In genomic region chr7:84187813-84188212, GRCh38 we compare ENCODE assay signal across 14 cellular contexts. TPM values are rescaled to one million over a fixed set of nuclear protein-coding genes. Genes with fewer than 3 reads are reported as not detected.
DNase-seq lines count a peak whose midpoint lies in the region; ATAC-seq and TF ChIP-seq lines count a peak whose summit lies in the region.
"Had no signal": no experiment of that assay in that cellular context is flagged by ENCODE, and none has a peak within 500 bp of the region (broad histone marks: within the 10 kb centered on the region; RNA-seq: fewer than 3 reads in every experiment).

No MANE protein-coding gene starts in this region.

- peak overlapping the region; percentile 61; the same call in 1 of the 2 replicates for H3K27ac ChIP-seq in Panc1 (ENCODE audit: low read length)
- H3K27ac ChIP-seq in epithelial cell of prostate, result peak overlapping the region; percentile 82
- peak overlapping the region in 3 of 4 donors; percentile 41 to 85 (median 53) for H3K27ac ChIP-seq in sigmoid colon
- H3K27ac ChIP-seq: thoracic aorta had no signal

- in situ Hi-C loops in Panc1 (cut with HindIII; ENCODE audit: low pct_unique_long_range_greater_than_20kb, low sequenced_read_pairs), result no loop called here

- intact Hi-C loops in Panc1 (cut with micrococcal nuclease; ENCODE audit: unreplicated experiment) (loop anchor here (2.0 kb wide), 2 partner anchors 165 to 211 kb away; no protein-coding TSS in a partner anchor), sigmoid colon (cut with DNase I) (no loop called here), left ventricle myocardium superior (cut with micrococcal nuclease) (loop anchor here (2.0 kb wide), 1 partner anchor 211 kb away; no protein-coding TSS in a partner anchor)

- no peak for TF ChIP-seq POLR2A in sigmoid colon (IDR thresholded peaks at IDR 0.05)

- peaks cover 22% of the 10 kb centered on the region; the same call in 1 of the 2 replicates for H3K4me1 ChIP-seq in Panc1 (ENCODE audit: control insufficient read depth, insufficient read depth, low read length)
- peaks cover 0 to 74% (median 35%) of the 10 kb centered on the region in 4 donors for H3K4me1 ChIP-seq in sigmoid colon

- ATAC-seq in Panc1, result no peak
- no peak for ATAC-seq in left ventricle myocardium superior
- ATAC-seq: natural killer cell treated with Interleukin-12 subunit alpha and Interleukin-12 subunit beta and Interleukin-15 and Interleukin-18, amount 100 ng/mL, for 72 hours had no signal

- CTCF ChIA-PET in Panc1 (lab: Charles Lee), result no interaction called here

- POLR2A ChIA-PET in Panc1 (lab: Charles Lee), result no interaction called here

- H3K36me3 ChIP-seq in Panc1 (ENCODE audit: control insufficient read depth, insufficient read depth, low read length) (no peaks in the 10 kb centered on the region), sigmoid colon (no peaks in the 10 kb centered on the region)
- H3K36me3 ChIP-seq: thoracic aorta had no signal

- DNase-seq in HCEC 1CT, result peak; percentile 60
- no peak for DNase-seq in Panc1 (ENCODE audit: low read depth, low spot score)
- peak; percentile 87 for DNase-seq in epithelial cell of prostate (ENCODE audit: low read depth, low spot score)
- no peak for DNase-seq in sigmoid colon
- no peak for DNase-seq in NCI-H1417 treated with DMSO at 0.1 percent for 48 hours (lab: John Stamatoyannopoulos, UW)
- DNase-seq in NK-92 (lab: John Stamatoyannopoulos, UW; ENCODE audit: unreplicated experiment), result no peak
- DNase-seq in left ventricle myocardium superior, result no peak
- DNase-seq: activated CD4-positive, alpha-beta T cell treated with anti-CD3 and anti-CD28 coated beads for 48 hours; activated gamma-delta T cell treated with Interleukin-2 at 50 U/mL for 16 hours; KG1; kidney; NCI-H2029 treated with DMSO at 0.1 percent for 48 hours had no signal

- BruUV-seq in Panc1 (replicated peaks; lab: Mats Ljungman, UMichigan), result no TSS peak

- no peak for TF ChIP-seq CTCF in Panc1 (IDR thresholded peaks at IDR 0.05)
- TF ChIP-seq CTCF in sigmoid colon (IDR thresholded peaks at IDR 0.05), result no peak

- H3K4me3 ChIP-seq in Panc1 (ENCODE audit: low read depth in 2 of 2, low read length in 2 of 2) (no peak overlapping the region), sigmoid colon (no peak overlapping the region)
- H3K4me3 ChIP-seq: thoracic aorta had no signal

- WGBS in sigmoid colon, 2 donors, result 64 to 78% methylated on average over 2 of the region's 2 CpGs

- H3K27me3 ChIP-seq in Panc1 (ENCODE audit: control insufficient read depth, insufficient read depth, low read length), result no peaks in the 10 kb centered on the region
- no peaks in the 10 kb centered on the region for H3K27me3 ChIP-seq in sigmoid colon

- no peaks in the 10 kb centered on the region for H3K9me3 ChIP-seq in Panc1 (ENCODE audit: control insufficient read depth, insufficient read depth, low read depth, low read length)
- no peaks in the 10 kb centered on the region for H3K9me3 ChIP-seq in sigmoid colon
- H3K9me3 ChIP-seq: thoracic aorta had no signal

- TF ChIP-seq EP300 in sigmoid colon (IDR thresholded peaks at IDR 0.05), result no peak

RNA-seq across cellular contexts. Expression of gene SEMA3A, which starts 6.8 kb away (rescaled TPM):
- total RNA-seq in Panc1 (2021; ENCODE audit: unreplicated experiment) (43.3 TPM), sigmoid colon (10 to 100 TPM; 50.1 to 83.8 (median 58.4) TPM), left ventricle myocardium superior (1.2 TPM)
- 16.7 TPM for polyA plus RNA-seq in Panc1 (2012; ENCODE audit: insufficient read length)
- polyA plus RNA-seq in sigmoid colon, result 1 to 10 TPM in 2 of 3 donors, under 1 TPM in 1; 0.23 to 3.6 (median 3.1) TPM

Comparison
In these comparisons a context has a peak if more than half of its experiments do, and no peak if none do; other contexts are left out.
1. DNase-seq: peak in HCEC 1CT (single experiment) and epithelial cell of prostate (single experiment); none in Panc1 (single experiment), sigmoid colon (single experiment), NCI-H1417 treated with DMSO at 0.1 percent for 48 hours (single experiment), NK-92 (single experiment) and left ventricle myocardium superior (single experiment).
2. RNA of gene SEMA3A, which starts 6.8 kb away (total RNA-seq): 50.1 to 83.8 TPM in sigmoid colon and 43.3 TPM in Panc1 (single experiment); 1.2 TPM in left ventricle myocardium superior (single experiment); every median in the first group is over 10 times any median in the second.
3. Peak in every context shown above with its lines, with median percentiles within 50 percentile points of each other: H3K27ac ChIP-seq.